ENCODE assay signal across 10 cellular contexts in the genomic region with DNA sequence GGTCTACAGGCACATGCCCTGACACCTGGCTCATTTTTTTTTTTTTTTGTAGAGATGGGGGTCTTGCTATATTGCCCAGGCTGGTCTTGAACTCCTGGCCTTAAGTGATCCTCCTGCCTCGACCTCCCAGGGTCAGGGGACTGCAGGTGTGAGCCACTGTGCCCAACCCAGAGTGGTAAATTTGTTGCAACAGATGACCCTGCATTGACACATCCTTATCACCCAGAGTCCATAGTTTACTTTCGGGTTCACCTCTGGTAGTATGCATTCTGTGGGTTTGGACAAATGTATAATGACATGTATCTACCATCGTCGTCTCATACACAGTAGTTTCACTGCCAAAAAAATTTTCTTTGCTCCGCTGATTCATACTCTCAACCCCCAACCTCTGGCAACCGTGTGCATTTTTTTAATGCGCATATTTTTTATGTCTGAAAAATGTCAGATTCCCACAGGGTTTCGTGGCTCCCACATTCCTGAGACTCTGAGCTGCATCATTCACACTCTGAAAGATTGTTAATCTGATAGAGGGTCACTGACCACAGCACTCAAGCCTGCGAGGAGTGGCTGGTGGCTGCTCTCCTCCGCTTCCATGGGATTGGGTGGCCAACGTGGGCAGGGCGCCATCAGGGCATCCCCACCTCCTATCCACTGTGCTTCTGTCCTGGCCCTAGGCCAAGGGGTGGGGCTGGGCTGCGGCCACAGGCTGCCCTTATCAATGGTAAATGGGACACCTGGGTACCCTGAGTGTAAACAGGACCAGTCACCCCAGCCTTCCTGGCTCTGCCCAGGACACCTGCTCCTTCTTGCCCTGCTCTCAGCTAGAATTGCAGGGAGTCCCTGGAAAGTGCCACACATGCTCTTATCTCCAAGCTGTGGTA. TPM values are rescaled to one million over a fixed set of nuclear protein-coding genes. Genes with fewer than 3 reads are reported as not detected.
DNase-seq lines count a peak whose midpoint lies in the region; ATAC-seq and TF ChIP-seq lines count a peak whose summit lies in the region.
"Had no signal": no experiment of that assay in that cellular context is flagged by ENCODE, and none has a peak within 500 bp of the region (broad histone marks: within the 10 kb centered on the region; RNA-seq: fewer than 3 reads in every experiment).

No MANE protein-coding gene starts in this region.

- no peak for TF ChIP-seq CTCF in upper lobe of right lung (IDR thresholded peaks at IDR 0.05)

- ATAC-seq in upper lobe of right lung (peak; percentile 63), GM18519 (IDR thresholded peaks at IDR 0.05; ENCODE audit: low FRiP score, unreplicated experiment) (no peak), HG03039 (IDR thresholded peaks at IDR 0.05; ENCODE audit: unreplicated experiment) (no peak)

- no peaks in the 10 kb centered on the region for H3K27me3 ChIP-seq in upper lobe of right lung

- no peaks in the 10 kb centered on the region for H3K9me3 ChIP-seq in upper lobe of right lung

- peak; percentile 53 for DNase-seq in DMS153 (lab: John Stamatoyannopoulos, UW)
- DNase-seq in DMS153 treated with DMSO at 0.1 percent for 48 hours (lab: John Stamatoyannopoulos, UW; ENCODE audit: unreplicated experiment) = no peak
- DNase-seq in amniotic stem cell (lab: John Stamatoyannopoulos, UW) = peak; percentile 79
- DNase-seq in kidney tubule cell (ENCODE audit: low spot score) = peak; percentile 88
- peak; percentile 86 for DNase-seq in upper lobe of right lung
- no peak for DNase-seq in NCI-H2107 treated with DMSO at 0.1 percent for 48 hours (lab: John Stamatoyannopoulos, UW; ENCODE audit: unreplicated experiment)
- DNase-seq: naive B cell had no signal

- peaks cover 28% of the 10 kb centered on the region for H3K36me3 ChIP-seq in upper lobe of right lung

- peaks cover 86% of the 10 kb centered on the region for H3K4me1 ChIP-seq in upper lobe of right lung

- no peak overlapping the region for H3K4me3 ChIP-seq in upper lobe of right lung
- H3K4me3 ChIP-seq: SK-N-MC had no signal

- intact Hi-C loops in upper lobe of right lung (cut with DNase I) = no loop called here

- H3K27ac ChIP-seq in upper lobe of right lung = peak overlapping the region; percentile 2

RNA-seq across cellular contexts. Expression of a gene that starts 9.6 kb away (rescaled TPM):
- 143 TPM for total RNA-seq in upper lobe of right lung

Comparison
In these comparisons a context has a peak if more than half of its experiments do, and no peak if none do; other contexts are left out.
1. DNase-seq: peak in DMS153 (single experiment), amniotic stem cell (single experiment), kidney tubule cell (single experiment) and upper lobe of right lung (single experiment); none in DMS153 treated with DMSO at 0.1 percent for 48 hours (single experiment) and NCI-H2107 treated with DMSO at 0.1 percent for 48 hours (single experiment).